In genomic region chr6:5045417-5045816, GRCh38 we compare ENCODE assay signal across 13 cellular contexts. TPM values are rescaled to one million over a fixed set of nuclear protein-coding genes. Genes with fewer than 3 reads are reported as not detected.
DNase-seq lines count a peak whose midpoint lies in the region; ATAC-seq and TF ChIP-seq lines count a peak whose summit lies in the region.
"Had no signal": no experiment of that assay in that cellular context is flagged by ENCODE, and none has a peak within 500 bp of the region (broad histone marks: within the 10 kb centered on the region; RNA-seq: fewer than 3 reads in every experiment).

No MANE protein-coding gene starts in this region.

- no peaks in the 10 kb centered on the region for H3K27me3 Mint-ChIP-seq in neural crest cell (ENCODE audit: low read depth)

- H3K4me1 ChIP-seq in SJSA1 (replicated peaks) (peaks cover 9% of the 10 kb centered on the region), PC-3 (ENCODE audit: insufficient read depth, low read length) (no peaks in the 10 kb centered on the region), right lobe of liver (no peaks in the 10 kb centered on the region)
- H3K4me1 ChIP-seq: BE2C had no signal

- H3F3A ChIP-seq in PC-3 (ENCODE audit: low read length, unreplicated experiment) = no peaks in the 10 kb centered on the region

- WGBS in right lobe of liver (ENCODE audit: insufficient coverage, low coverage, low lambda C conversion rate, missing lambda C conversion rate) = 74% methylated on average over 8 of the region's 8 CpGs

- no peaks in the 10 kb centered on the region for H3K27me3 ChIP-seq in SJSA1 (replicated peaks)
- H3K27me3 ChIP-seq in PC-3 (ENCODE audit: low read length) = no peaks in the 10 kb centered on the region
- H3K27me3 ChIP-seq in right lobe of liver = no peaks in the 10 kb centered on the region
- H3K27me3 ChIP-seq: BE2C had no signal

- no peak for TF ChIP-seq POLR2A in right lobe of liver (IDR thresholded peaks at IDR 0.05)

- no peaks in the 10 kb centered on the region for H3K79me2 ChIP-seq in PC-3 (ENCODE audit: low read length)

- no peaks in the 10 kb centered on the region for H3K9me2 ChIP-seq in PC-3 (replicated peaks; ENCODE audit: low read length)

- H3K9ac ChIP-seq in PC-3 (ENCODE audit: low read length) = no peak overlapping the region

- H3K36me3 ChIP-seq in SJSA1 (no peaks in the 10 kb centered on the region), PC-3 (ENCODE audit: low read depth, low read length) (no peaks in the 10 kb centered on the region), right lobe of liver (no peaks in the 10 kb centered on the region)
- H3K36me3 ChIP-seq: BE2C had no signal

- CTCF ChIA-PET in PC-3 (lab: Charles Lee) = no interaction called here

- no peak overlapping the region for H2AFZ ChIP-seq in PC-3 (ENCODE audit: low read length)

- no peak overlapping the region for H3K4me3 Mint-ChIP-seq in neural crest cell
- H3K4me3 Mint-ChIP-seq: CD4-positive, alpha-beta memory T cell had no signal

- H3K27ac ChIP-seq in SJSA1 (peak overlapping the region; percentile 47; the same call in 1 of the 2 replicates), PC-3 (ENCODE audit: low read length) (no peak overlapping the region), right lobe of liver (no peak overlapping the region)
- H3K27ac ChIP-seq: C4-2B had no signal

- BruUV-seq in PC-3 (replicated peaks; lab: Mats Ljungman, UMichigan) = no TSS peak

- 0 out of 2 replicates have a peak, but pooled peaks cover under 1% of the 10 kb centered on the region for H3K9me3 ChIP-seq in SJSA1 (replicated peaks)
- H3K9me3 ChIP-seq in PC-3 (ENCODE audit: low read length) = no peaks in the 10 kb centered on the region
- H3K9me3 ChIP-seq in right lobe of liver = no peaks in the 10 kb centered on the region
- H3K9me3 ChIP-seq: BE2C had no signal

- DNase-seq in SJSA1 (ENCODE audit: low read depth in 1 of 2, low spot score in 2 of 2) (no peak), fibroblast of peridontal ligament (ENCODE audit: extremely low read depth) (peak; percentile 52), neural crest cell (ENCODE audit: low read depth, low spot score) (no peak), NCI-H524 (lab: John Stamatoyannopoulos, UW) (no peak), PC-3 (no peak), right lobe of liver (no peak)
- DNase-seq: BE2C; CD4-positive, alpha-beta memory T cell; DMS79 treated with DMSO at 0.1 percent for 48 hours; GOT3; HCEC 1CT had no signal

- H3K36me3 Mint-ChIP-seq in neural crest cell (ENCODE audit: low read depth) = peaks cover 10% of the 10 kb centered on the region

- H3K4me3 ChIP-seq in SJSA1 = no peak overlapping the region
- no peak overlapping the region for H3K4me3 ChIP-seq in PC-3 (ENCODE audit: low read length)
- H3K4me3 ChIP-seq in right lobe of liver = no peak overlapping the region

- peak overlapping the region; percentile 35 for H3K27ac Mint-ChIP-seq in neural crest cell (ENCODE audit: unreplicated experiment)
- H3K27ac Mint-ChIP-seq: CD4-positive, alpha-beta memory T cell had no signal

- peaks cover 9% of the 10 kb centered on the region for H3K9me3 Mint-ChIP-seq in neural crest cell

- no peaks in the 10 kb centered on the region for H3K4me1 Mint-ChIP-seq in neural crest cell
- H3K4me1 Mint-ChIP-seq: CD4-positive, alpha-beta memory T cell had no signal

- POLR2A ChIA-PET in PC-3 (lab: Charles Lee; ENCODE audit: unreplicated experiment) = no interaction called here

- TF ChIP-seq CTCF in neural crest cell (conservative IDR thresholded peaks at IDR 0.05) = no peak
- TF ChIP-seq CTCF in PC-3 (conservative IDR thresholded peaks at IDR 0.05; ENCODE audit: low read depth, low read length) = no peak
- no peak for TF ChIP-seq CTCF in right lobe of liver (IDR thresholded peaks at IDR 0.05)

- H4K20me1 ChIP-seq in PC-3 (ENCODE audit: low read length) = no peaks in the 10 kb centered on the region

- intact Hi-C loops in PC-3 (cut with micrococcal nuclease) (no loop called here), right lobe of liver (cut with DNase I) (no loop called here)

- no peak overlapping the region for H3K4me2 ChIP-seq in PC-3 (ENCODE audit: low read length)

- ATAC-seq in PC-3 = no peak
- no peak for ATAC-seq in HG03442 (IDR thresholded peaks at IDR 0.05; ENCODE audit: unreplicated experiment)
- ATAC-seq in right lobe of liver = no peak

RNA-seq across cellular contexts. Expression of gene PPP1R3G, which starts 39.7 kb away (rescaled TPM):
- 0.19 and 0.32 TPM in 2 replicates for total RNA-seq in SJSA1 (2014; rRNA removed; shearing (Covaris generic))
- total RNA-seq in neural crest cell = 0.05 and 0.07 TPM in 2 replicates
- 2.8 and 3.2 TPM in 2 replicates for total RNA-seq in PC-3 (2014; rRNA removed)
- under 1 TPM; 0.35 to 0.98 (median 0.52) TPM for total RNA-seq in right lobe of liver
- total RNA-seq: CD4-positive, alpha-beta memory T cell had no signal

RNA-seq across cellular contexts. Expression of gene RPP40, which starts 41.6 kb away (rescaled TPM):
- total RNA-seq in SJSA1 (2014; rRNA removed; shearing (Covaris generic)) = 8.7 and 17.5 TPM in 2 replicates
- total RNA-seq in neural crest cell = 9.3 and 9.7 TPM in 2 replicates
- 29.3 and 37.9 TPM in 2 replicates for total RNA-seq in PC-3 (2014; rRNA removed)
- total RNA-seq in right lobe of liver = 10 to 100 TPM in 1 of 6 experiments, 1 to 10 TPM in 5; 2.8 to 15.5 (median 5.5) TPM
